ENCODE assay signal across 19 cellular contexts in genomic region chr15:26477044-26477443, GRCh38.
A peak's percentile ranks its signal among the peaks of the same experiment; 100 is the strongest.
DNase-seq lines count a peak whose midpoint lies in the region; ATAC-seq and TF ChIP-seq lines count a peak whose summit lies in the region.
"Had no signal": no experiment of that assay in that cellular context is flagged by ENCODE, and none has a peak within 500 bp of the region (broad histone marks: within the 10 kb centered on the region; RNA-seq: fewer than 3 reads in every experiment).

No MANE protein-coding gene starts in this region.

- ATAC-seq in left cardiac atrium (peak; percentile 76 to 77), Right ventricle myocardium inferior (no peak), HG03565 (IDR thresholded peaks at IDR 0.05; ENCODE audit: unreplicated experiment) (no peak)
- ATAC-seq: CD8-positive, alpha-beta T cell had no signal

- H3K27ac ChIP-seq in right atrium auricular region (peak overlapping the region; percentile 69 to 85), left ventricle myocardium inferior (replicated peaks) (no peak overlapping the region), BLaER1 (0 out of 2 replicates have a peak overlapping the region, but pooled peaks have one; percentile 19)
- H3K27ac ChIP-seq: BLaER1 treated with 17β-estradiol and CSF1 and Interleukin-3, amounts not matched to agents 10 nM and 100 nM; C4-2B had no signal

- peak overlapping the region; percentile 75 for H3K4me2 ChIP-seq in BLaER1

- H3K4me3 ChIP-seq in right atrium auricular region, result no peak overlapping the region
- no peak overlapping the region for H3K4me3 ChIP-seq in left ventricle myocardium inferior
- no peak overlapping the region for H3K4me3 ChIP-seq in BLaER1
- H3K4me3 ChIP-seq: BLaER1 treated with 17β-estradiol and CSF1 and Interleukin-3, amounts not matched to agents 10 nM and 100 nM had no signal

- no peaks in the 10 kb centered on the region for H4K20me1 ChIP-seq in BLaER1
- H4K20me1 ChIP-seq: BLaER1 treated with 17β-estradiol and CSF1 and Interleukin-3, amounts not matched to agents 10 nM and 100 nM had no signal

- TF ChIP-seq CTCF in right atrium auricular region (IDR thresholded peaks at IDR 0.05), result no peak
- no peak for TF ChIP-seq CTCF in left ventricle myocardium inferior (IDR thresholded peaks at IDR 0.05; ENCODE audit: borderline replicate concordance)

- H3K4me1 ChIP-seq in right atrium auricular region (peaks cover 0 to 20% of the 10 kb centered on the region in 2 donors), left ventricle myocardium inferior (peaks cover 13% of the 10 kb centered on the region), BLaER1 (peaks cover 53% of the 10 kb centered on the region)
- H3K4me1 ChIP-seq: BE2C, Caco-2 had no signal

- H3K36me3 ChIP-seq in right atrium auricular region (no peaks in the 10 kb centered on the region), left ventricle myocardium inferior (no peaks in the 10 kb centered on the region), BLaER1 (no peaks in the 10 kb centered on the region; the same call in 1 of the 2 replicates)
- H3K36me3 ChIP-seq: BE2C had no signal

- DNase-seq in left cardiac atrium, result no peak
- no peak for DNase-seq in Right ventricle myocardium inferior (ENCODE audit: missing footprints)
- no peak for DNase-seq in right atrium auricular region (ENCODE audit: low spot score)
- no peak for DNase-seq in left ventricle myocardium inferior
- DNase-seq in inferior parietal cortex (ENCODE audit: extremely low spot score), result peak; percentile 20
- no peak for DNase-seq in AG08396 (ENCODE audit: low spot score)
- DNase-seq: 8988T; ACHN; BE2C; Caco-2; Calu3; CD4-positive, alpha-beta T cell; CD8-positive, alpha-beta T cell; DMS79 treated with DMSO at 0.1 percent for 48 hours; GF-D8 had no signal

- intact Hi-C loops in left cardiac atrium (cut with DNase I), result loop anchor here in 1 of 2 donors (10.0 kb wide), 3 partner anchors 212 to 388 kb away; partner anchors contain the start of gene GABRA5
- intact Hi-C loops in Right ventricle myocardium inferior (cut with DNase I), result loop anchor here (10.0 kb wide), 1 partner anchor 62 kb away; no protein-coding TSS in a partner anchor
- intact Hi-C loops in left ventricle myocardium inferior (cut with micrococcal nuclease), result no loop called here

- H3K9ac ChIP-seq in BLaER1, result no peak overlapping the region
- H3K9ac ChIP-seq: BLaER1 treated with 17β-estradiol and CSF1 and Interleukin-3, amounts not matched to agents 10 nM and 100 nM had no signal

- H3K27me3 ChIP-seq in right atrium auricular region (no peaks in the 10 kb centered on the region), left ventricle myocardium inferior (ENCODE audit: low read depth) (no peaks in the 10 kb centered on the region), BLaER1 (no peaks in the 10 kb centered on the region)
- H3K27me3 ChIP-seq: BE2C; BLaER1 treated with 17β-estradiol and CSF1 and Interleukin-3, amounts not matched to agents 10 nM and 100 nM had no signal

- H3K9me3 ChIP-seq in right atrium auricular region (peaks cover 0 to 8% of the 10 kb centered on the region in 2 donors), left ventricle myocardium inferior (replicated peaks) (peaks cover 14% of the 10 kb centered on the region), BLaER1 (peaks cover 43% of the 10 kb centered on the region)
- H3K9me3 ChIP-seq: BE2C, Caco-2 had no signal

Comparison
In these comparisons a context has a peak if more than half of its experiments do, and no peak if none do; other contexts are left out.
1. ATAC-seq: peak in left cardiac atrium (2 of 2); none in Right ventricle myocardium inferior (single experiment) and HG03565 (single experiment).